8 cellular contexts compared by ENCODE assay signal in genomic region chr7:44477063-44477830, GRCh38. TPM values are rescaled to one million over a fixed set of nuclear protein-coding genes. Genes with fewer than 3 reads are reported as not detected.
DNase-seq lines count a peak whose midpoint lies in the region; ATAC-seq and TF ChIP-seq lines count a peak whose summit lies in the region.

No MANE protein-coding gene starts in this region.

- CTCF ChIA-PET in activated CD4-positive, alpha-beta memory T cell treated with anti-CD3 and anti-CD28 coated beads for 36 hours (lab: Charles Lee), result interaction anchor here (0.6 to 1.8 kb wide), 8 partner anchors 9 to 236 kb away, joined by 3 to 10 read pairs (median 4); partner anchors contain the start of gene NUDCD3

- ATAC-seq in GM18519 (IDR thresholded peaks at IDR 0.05; ENCODE audit: low FRiP score, unreplicated experiment) (peak; percentile 55), HG03354 (IDR thresholded peaks at IDR 0.05; ENCODE audit: poor library complexity, severe bottlenecking, unreplicated experiment) (peak; percentile 85)

- POLR2A ChIA-PET in activated CD4-positive, alpha-beta memory T cell treated with anti-CD3 and anti-CD28 coated beads for 36 hours (lab: Charles Lee), result interaction anchor here (0.9 kb wide), 1 partner anchor 13 kb away, joined by 3 read pairs; no protein-coding TSS in a partner anchor

- no peaks in the 10 kb centered on the region for H3K27me3 Mint-ChIP-seq in activated CD4-positive, alpha-beta memory T cell treated with anti-CD3 and anti-CD28 coated beads for 36 hours

- H3K9me3 Mint-ChIP-seq in activated CD4-positive, alpha-beta memory T cell treated with anti-CD3 and anti-CD28 coated beads for 36 hours, result peaks cover 2% of the 10 kb centered on the region

- peaks cover 33% of the 10 kb centered on the region for H3K4me1 Mint-ChIP-seq in activated CD4-positive, alpha-beta memory T cell treated with anti-CD3 and anti-CD28 coated beads for 36 hours (ENCODE audit: low read depth)

- peak; percentile 55 for DNase-seq in AG09309 (ENCODE audit: low read depth)
- peak; percentile 31 for DNase-seq in NCI-H748 treated with DMSO at 0.1 percent for 48 hours (lab: John Stamatoyannopoulos, UW)
- peak; percentile 72 for DNase-seq in activated CD4-positive, alpha-beta memory T cell treated with anti-CD3 and anti-CD28 coated beads for 36 hours
- DNase-seq in effector CD8-positive, alpha-beta T cell (lab: John Stamatoyannopoulos, UW), result peak; percentile 29
- DNase-seq in lung microvascular endothelial cell (ENCODE audit: low read depth in 2 of 2), result peak; percentile 81
- peak; percentile 15 to 30 for DNase-seq in stimulated activated CD8-positive, alpha-beta memory T cell treated with anti-CD3 and anti-CD28 coated beads, Interleukin-2, amount 100 ng/mL, for 1 hour (ENCODE audit: low read depth in 2 of 2)

- peak; percentile 98 for TF ChIP-seq CTCF in AG09309 (IDR thresholded peaks at IDR 0.05; ENCODE audit: control insufficient read depth, insufficient read depth, low read depth, low read length, missing control alignments)

- peaks cover 56% of the 10 kb centered on the region for H3K36me3 Mint-ChIP-seq in activated CD4-positive, alpha-beta memory T cell treated with anti-CD3 and anti-CD28 coated beads for 36 hours

- H3K4me3 Mint-ChIP-seq in activated CD4-positive, alpha-beta memory T cell treated with anti-CD3 and anti-CD28 coated beads for 36 hours, result no peak overlapping the region

- H3K4me3 ChIP-seq in AG09309 (ENCODE audit: control insufficient read depth, low read depth, low read length), result no peak overlapping the region

- no peak overlapping the region for H3K27ac Mint-ChIP-seq in activated CD4-positive, alpha-beta memory T cell treated with anti-CD3 and anti-CD28 coated beads for 36 hours

- intact Hi-C loops in activated CD4-positive, alpha-beta memory T cell treated with anti-CD3 and anti-CD28 coated beads for 36 hours (cut with micrococcal nuclease), result loop anchor here (1.0 to 5.0 kb wide), 3 partner anchors 17 to 236 kb away; no protein-coding TSS in a partner anchor

RNA-seq across cellular contexts. Expression of gene NUDCD3, which starts 13.2 kb away (rescaled TPM):
- 10 to 100 TPM; 88.9 to 92.4 TPM for total RNA-seq in activated CD4-positive, alpha-beta memory T cell treated with anti-CD3 and anti-CD28 coated beads for 36 hours
- 44.5 and 55.6 TPM in 2 replicates for total RNA-seq in lung microvascular endothelial cell

Comparison
In these comparisons a context has a peak if more than half of its experiments do, and no peak if none do; other contexts are left out.
1. DNase-seq: peak in every context shown above with its lines; median percentile 81 in lung microvascular endothelial cell; 72 in activated CD4-positive, alpha-beta memory T cell treated with anti-CD3 and anti-CD28 coated beads for 36 hours; 55 in AG09309; 31 in NCI-H748 treated with DMSO at 0.1 percent for 48 hours; 29 in effector CD8-positive, alpha-beta T cell; 22 in stimulated activated CD8-positive, alpha-beta memory T cell treated with anti-CD3 and anti-CD28 coated beads, Interleukin-2, amount 100 ng/mL, for 1 hour.